18 cellular contexts compared by ENCODE assay signal in the genomic region with DNA sequence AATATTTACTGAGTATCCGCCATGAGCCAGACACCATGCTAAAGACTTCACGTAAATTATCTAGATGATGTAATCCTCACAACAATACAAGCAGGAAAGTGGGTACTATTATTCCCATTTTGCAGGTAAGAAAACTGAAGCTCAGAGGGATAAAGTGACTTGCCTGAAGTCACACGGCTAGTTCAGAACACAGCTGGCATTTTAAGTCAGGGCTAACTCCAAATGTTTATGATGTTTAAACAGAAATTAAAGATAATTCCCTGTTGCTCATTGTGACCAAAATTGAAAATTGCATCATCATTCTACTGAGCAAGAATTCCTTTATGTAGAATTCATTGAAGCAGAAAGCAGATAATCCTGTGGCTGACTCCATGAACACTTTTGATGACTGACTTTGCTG.
DNase-seq lines count a peak whose midpoint lies in the region; ATAC-seq and TF ChIP-seq lines count a peak whose summit lies in the region.
"Had no signal": no experiment of that assay in that cellular context is flagged by ENCODE, and none has a peak within 500 bp of the region (broad histone marks: within the 10 kb centered on the region; RNA-seq: fewer than 3 reads in every experiment).

No MANE protein-coding gene starts in this region.

- H3K27me3 ChIP-seq in A673 (replicated peaks; ENCODE audit: insufficient read depth, low read depth, low read length, poor library complexity) = no peaks in the 10 kb centered on the region

- no peaks in the 10 kb centered on the region for H3K36me3 ChIP-seq in A673 (ENCODE audit: insufficient read depth, low read length, poor library complexity, severe bottlenecking)
- H3K36me3 ChIP-seq: ovary had no signal

- no peak overlapping the region for H3K4me3 ChIP-seq in A673 (ENCODE audit: low read depth, low read length, poor library complexity, severe bottlenecking)
- H3K4me3 ChIP-seq: ovary, smooth muscle cell had no signal

- DNase-seq in A673 (ENCODE audit: low spot score) = peak; percentile 32
- DNase-seq in LHCN-M2 (ENCODE audit: low read depth) = peak; percentile 34
- DNase-seq in RPMI7951 (ENCODE audit: low read depth) = peak; percentile 15
- peak; percentile 79 for DNase-seq in fibroblast of peridontal ligament (ENCODE audit: extremely low read depth)
- no peak for DNase-seq in NCI-H128 (lab: John Stamatoyannopoulos, UW; ENCODE audit: unreplicated experiment)
- DNase-seq in activated CD4-positive, alpha-beta T cell treated with anti-CD3 and anti-CD28 coated beads for 1 hour = no peak
- no peak for DNase-seq in amniotic stem cell (lab: John Stamatoyannopoulos, UW)
- DNase-seq: ACHN; activated CD4-positive, alpha-beta memory T cell treated with anti-CD3 and anti-CD28 coated beads for 36 hours; CD8-positive, alpha-beta memory T cell; H7; NCI-H2171; ovary; trophoblast cell had no signal

- POLR2A ChIA-PET in A673 (lab: Charles Lee; ENCODE audit: low non-redundant PET) = no interaction called here

- CTCF ChIA-PET in A673 (lab: Charles Lee) = no interaction called here

- intact Hi-C loops in A673 (cut with micrococcal nuclease; ENCODE audit: unreplicated experiment) = no loop called here

- peaks cover 7% of the 10 kb centered on the region for H3K4me1 ChIP-seq in A673 (ENCODE audit: insufficient read depth, low read length, poor library complexity, severe bottlenecking)

- no peak overlapping the region for H3K27ac ChIP-seq in A673 (ENCODE audit: low read depth, low read length, poor library complexity, severe bottlenecking)
- H3K27ac ChIP-seq: ovary had no signal

- BruUV-seq in A673 (replicated peaks; lab: Mats Ljungman, UMichigan) = no TSS peak

- ATAC-seq in GM21423 (IDR thresholded peaks at IDR 0.05; ENCODE audit: unreplicated experiment) = no peak
- ATAC-seq: SK-N-SH treated with all-trans-retinoic acid at 6 μM for 48 hours; stimulated activated memory B cell treated with anti-CD40 and anti-IgM and Interleukin-4, amounts not matched to agents 10 μg/mL and 1 μg/mL and 100 μg/mL, for 72 hours had no signal

- no peaks in the 10 kb centered on the region for H3K9me3 ChIP-seq in A673 (ENCODE audit: low read depth, low read length, poor library complexity, severe bottlenecking)
- H3K9me3 ChIP-seq: ovary had no signal

- TF ChIP-seq CTCF in A673 (conservative IDR thresholded peaks at IDR 0.05; ENCODE audit: low read depth, low read length) = no peak

Comparison
In these comparisons a context has a peak if more than half of its experiments do, and no peak if none do; other contexts are left out.
1. DNase-seq: peak in A673 (single experiment), LHCN-M2 (single experiment), RPMI7951 (single experiment) and fibroblast of peridontal ligament (single experiment); none in NCI-H128 (single experiment), activated CD4-positive, alpha-beta T cell treated with anti-CD3 and anti-CD28 coated beads for 1 hour (single experiment) and amniotic stem cell (single experiment).